6 cellular contexts compared by ENCODE assay signal in the genomic region with DNA sequence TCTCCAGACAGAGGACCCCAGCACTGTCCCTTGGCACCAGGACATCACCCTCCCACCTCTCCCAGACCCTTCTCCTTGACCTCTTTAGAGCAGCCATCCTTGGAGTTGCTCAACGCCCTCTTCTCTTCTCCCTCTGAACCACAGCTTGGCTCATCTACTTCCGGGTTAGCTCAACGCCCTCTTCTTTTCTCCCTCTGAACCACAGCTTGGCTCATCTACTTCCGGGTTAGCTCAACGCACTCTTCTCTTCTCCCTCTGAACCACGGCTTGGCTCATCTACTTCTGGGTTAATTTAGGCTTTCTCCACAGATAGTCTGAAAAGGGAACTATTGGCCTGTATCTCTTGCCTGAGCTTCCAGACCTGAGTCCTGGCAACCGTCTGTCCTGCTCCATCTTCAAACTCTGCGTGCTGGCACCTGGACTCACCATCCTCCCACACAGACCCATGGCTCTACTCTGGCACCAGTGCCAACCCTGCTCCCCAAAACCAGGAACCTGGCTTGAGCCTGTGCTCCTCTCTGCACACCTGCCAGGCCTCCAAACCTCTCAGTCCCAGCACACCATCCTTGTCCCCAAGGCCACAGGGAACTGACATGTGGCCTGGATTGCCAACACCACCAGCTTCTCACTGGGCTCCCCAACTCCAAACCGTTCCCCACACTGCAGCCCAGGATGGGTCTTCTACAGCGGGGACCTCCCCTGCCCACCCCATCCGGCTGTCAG. TPM values are rescaled to one million over a fixed set of nuclear protein-coding genes. Genes with fewer than 3 reads are reported as not detected.
DNase-seq lines count a peak whose midpoint lies in the region; ATAC-seq and TF ChIP-seq lines count a peak whose summit lies in the region.

No MANE protein-coding gene starts in this region.

- H3K27ac ChIP-seq in breast epithelium (peak overlapping the region in 1 of 2 donors; percentile 69), psoas muscle (no peak overlapping the region)

- peak; percentile 86 for DNase-seq in LHCN-M2 (ENCODE audit: low read depth)
- no peak for DNase-seq in breast epithelium (ENCODE audit: low spot score in 2 of 2)
- DNase-seq in psoas muscle = no peak
- no peak for DNase-seq in stimulated activated naive CD4-positive, alpha-beta T cell (lab: John Stamatoyannopoulos, UW)
- no peak for DNase-seq in AG08396 (ENCODE audit: low spot score)
- no peak for DNase-seq in mesothelial cell of epicardium (ENCODE audit: low spot score in 2 of 2, unreplicated experiment in 2 of 2)

- H3K9me3 Mint-ChIP-seq in mesothelial cell of epicardium = no peaks in the 10 kb centered on the region

- no peak for TF ChIP-seq POLR2A in breast epithelium (IDR thresholded peaks at IDR 0.05)

- H3K27me3 ChIP-seq in breast epithelium (no peaks in the 10 kb centered on the region), psoas muscle (ENCODE audit: insufficient read depth in 3 of 3, low read length in 2 of 3) (no peaks in the 10 kb centered on the region)

- H3K27me3 Mint-ChIP-seq in mesothelial cell of epicardium (ENCODE audit: low read depth) = peaks cover 13% of the 10 kb centered on the region

- peaks cover 24% of the 10 kb centered on the region for H3K4me1 Mint-ChIP-seq in mesothelial cell of epicardium

- 77 to 82% (median 82%) methylated on average over 11 of the region's 11 CpGs for WGBS in psoas muscle, 3 donors

- H3K9me3 ChIP-seq in breast epithelium (no peaks in the 10 kb centered on the region), psoas muscle (no peaks in the 10 kb centered on the region)

- H3K4me3 Mint-ChIP-seq in mesothelial cell of epicardium = no peak overlapping the region

- no peaks in the 10 kb centered on the region for H3K4me1 ChIP-seq in breast epithelium
- H3K4me1 ChIP-seq in psoas muscle = peaks cover 15% of the 10 kb centered on the region

- H3K4me3 ChIP-seq in breast epithelium = peak overlapping the region; percentile 4 to 55 (median 8)
- H3K4me3 ChIP-seq in psoas muscle = peak overlapping the region; percentile 2

- H3K36me3 Mint-ChIP-seq in mesothelial cell of epicardium = peaks cover 47% of the 10 kb centered on the region

- no peak overlapping the region for H3K27ac Mint-ChIP-seq in mesothelial cell of epicardium

- H3K36me3 ChIP-seq in breast epithelium (no peaks in the 10 kb centered on the region), psoas muscle (ENCODE audit: insufficient read depth in 1 of 2, low read depth in 1 of 2) (peaks cover 3 to 81% of the 10 kb centered on the region in 2 donors)

- TF ChIP-seq CTCF in breast epithelium (IDR thresholded peaks at IDR 0.05) (no peak), psoas muscle (IDR thresholded peaks at IDR 0.05) (no peak), mesothelial cell of epicardium (IDR thresholded peaks at IDR 0.05; ENCODE audit: unreplicated experiment) (no peak)

- intact Hi-C loops in breast epithelium (cut with DNase I; ENCODE audit: low total_unique reads) (no loop called here), psoas muscle (cut with DNase I) (no loop called here)

- ATAC-seq in psoas muscle = peak; percentile 7 to 34 (median 24)

RNA-seq across cellular contexts. Expression of a gene that starts 25.3 kb away (rescaled TPM):
- total RNA-seq in LHCN-M2 (2014; rRNA removed) (27.2 and 31.3 TPM in 2 replicates), breast epithelium (10 to 100 TPM; 13.0 to 23.1 (median 20.6) TPM), psoas muscle (10 to 100 TPM; 11.8 to 13.1 (median 12.7) TPM), mesothelial cell of epicardium (35.4 to 37.2 TPM (median 36.0 TPM) in 3 replicates)
- polyA plus RNA-seq in LHCN-M2 (2012) = 20.5 TPM
- 10 to 100 TPM; 11.6 to 16.3 (median 12.6) TPM for polyA plus RNA-seq in psoas muscle

RNA-seq across cellular contexts. Expression of a gene that starts 49.3 kb away (rescaled TPM):
- 0.26 and 0.29 TPM in 2 replicates for total RNA-seq in LHCN-M2 (2014; rRNA removed)
- polyA plus RNA-seq in LHCN-M2 (2012) = 0.70 TPM
- 1 to 10 TPM in 2 of 3 donors, under 1 TPM in 1; 0.48 to 3.2 (median 1.6) TPM for total RNA-seq in breast epithelium
- under 1 TPM in 3 of 4 donors, not detected in 1; 0.13 to 0.71 (median 0.38) TPM for total RNA-seq in psoas muscle
- polyA plus RNA-seq in psoas muscle = under 1 TPM; 0.08 to 0.09 (median 0.08) TPM
- 13.0 to 17.3 TPM (median 13.3 TPM) in 3 replicates for total RNA-seq in mesothelial cell of epicardium

RNA-seq across cellular contexts. Expression of a gene that starts 59.5 kb away (rescaled TPM):
- total RNA-seq in LHCN-M2 (2014; rRNA removed) (62.3 and 75.7 TPM in 2 replicates), breast epithelium (10 to 100 TPM; 56.0 to 69.0 (median 57.8) TPM), psoas muscle (100 to 1,000 TPM; 151 to 324 (median 219) TPM), mesothelial cell of epicardium (93.3 to 102 TPM (median 94.5 TPM) in 3 replicates)
- polyA plus RNA-seq in LHCN-M2 (2012) = 64.8 TPM
- 100 to 1,000 TPM in 2 of 3 donors, 10 to 100 TPM in 1; 87.3 to 414 (median 117) TPM for polyA plus RNA-seq in psoas muscle

RNA-seq across cellular contexts. Expression of a gene that starts 59.6 kb away (rescaled TPM):
- 8.5 and 8.8 TPM in 2 replicates for total RNA-seq in LHCN-M2 (2014; rRNA removed)
- 15.1 TPM for polyA plus RNA-seq in LHCN-M2 (2012)
- total RNA-seq in breast epithelium = 1 to 10 TPM in 2 of 3 donors, under 1 TPM in 1; 0.80 to 3.5 (median 2.6) TPM
- under 1 TPM in 2 of 4 donors, not detected in 2; 0.22 to 0.67 TPM for total RNA-seq in psoas muscle
- under 1 TPM; 0.09 to 0.39 (median 0.14) TPM for polyA plus RNA-seq in psoas muscle
- total RNA-seq in mesothelial cell of epicardium = 2.9 to 3.7 TPM (median 3.1 TPM) in 3 replicates
